ENCODE assay signal across 8 cellular contexts in the genomic region with DNA sequence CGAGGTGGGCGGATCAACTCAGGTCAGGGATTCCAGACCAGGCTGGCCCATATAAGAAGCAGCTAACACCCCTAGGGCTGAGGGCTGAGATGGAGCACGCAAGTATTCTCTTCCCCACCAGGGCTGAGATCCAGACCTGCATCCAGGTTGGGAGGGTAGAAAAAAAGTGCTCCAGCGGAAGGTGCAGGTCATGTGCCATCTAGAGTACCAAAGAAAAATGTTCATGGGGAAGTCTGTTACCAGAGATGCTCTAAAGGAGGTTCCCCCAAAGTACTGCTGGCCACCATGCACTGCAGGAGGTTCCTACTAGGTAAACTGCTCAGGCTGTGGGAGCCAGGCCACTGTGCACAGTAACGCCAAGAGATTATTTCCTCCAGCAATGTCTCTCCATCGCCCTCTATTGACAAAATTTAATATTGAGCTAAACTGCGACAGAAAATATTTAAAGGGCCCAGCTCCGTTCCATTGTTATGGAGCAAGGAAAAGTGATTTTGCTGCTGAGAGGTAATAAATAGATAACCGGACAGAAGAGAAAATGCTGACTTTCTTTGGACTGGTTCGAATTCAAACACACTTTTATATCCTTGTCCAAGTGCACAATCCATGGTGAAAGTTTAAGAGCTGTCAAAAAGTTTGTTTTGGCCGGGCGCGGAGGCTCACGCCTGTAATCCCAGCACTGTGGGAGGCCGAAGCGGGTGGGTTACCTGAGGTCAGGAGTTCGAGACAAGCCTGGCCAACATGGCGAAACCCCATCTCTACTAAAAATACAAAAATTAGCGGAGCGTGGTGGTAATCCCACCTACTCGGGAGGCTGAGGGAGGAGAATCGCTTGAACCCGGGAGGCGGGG.
DNase-seq lines count a peak whose midpoint lies in the region; ATAC-seq and TF ChIP-seq lines count a peak whose summit lies in the region.

No MANE protein-coding gene starts in this region.

- H4K20me1 ChIP-seq in KMS-11 (ENCODE audit: insufficient read depth), result no peaks in the 10 kb centered on the region
- H4K20me1 ChIP-seq in OCI-LY7 (ENCODE audit: insufficient read depth, low read length), result no peaks in the 10 kb centered on the region

- H3K9me2 ChIP-seq in OCI-LY7 (ENCODE audit: insufficient read depth, low read length), result no peaks in the 10 kb centered on the region

- H3K27ac ChIP-seq in CD8-positive, alpha-beta T cell (ENCODE audit: low read depth, low read length), result peak overlapping the region; percentile 97
- peak overlapping the region; percentile 63 for H3K27ac ChIP-seq in KMS-11
- peak overlapping the region; percentile 71 for H3K27ac ChIP-seq in OCI-LY7 (ENCODE audit: low read depth, low read length, poor library complexity, severe bottlenecking)
- H3K27ac ChIP-seq in naive thymus-derived CD4-positive, alpha-beta T cell (ENCODE audit: low read depth, low read length), result peak overlapping the region; percentile 96
- peak overlapping the region; percentile 77 to 90 for H3K27ac ChIP-seq in thoracic aorta

- H3K79me2 ChIP-seq in KMS-11 (ENCODE audit: insufficient read depth, low read depth) (no peaks in the 10 kb centered on the region), OCI-LY7 (ENCODE audit: insufficient read depth, low read depth, low read length) (no peaks in the 10 kb centered on the region)

- peak overlapping the region; percentile 69 for H3K9ac ChIP-seq in KMS-11

- H3K27me3 Mint-ChIP-seq in CD8-positive, alpha-beta T cell (ENCODE audit: low read depth), result no peaks in the 10 kb centered on the region
- H3K27me3 Mint-ChIP-seq in activated T-cell treated with anti-CD3 and anti-CD28 coated beads, Interleukin-2, amount 50 U/mL, for 4 hours (ENCODE audit: low read depth), result peaks cover 2% of the 10 kb centered on the region
- peaks cover 0 to 17% (median 0%) of the 10 kb centered on the region in 5 donors for H3K27me3 Mint-ChIP-seq in naive thymus-derived CD4-positive, alpha-beta T cell

- peak in 6 of 7 experiments; percentile 21 to 64 (median 42) for DNase-seq in CD8-positive, alpha-beta T cell
- DNase-seq in OCI-LY7 (ENCODE audit: low spot score) (peak; percentile 82), fibroblast of mammary gland (ENCODE audit: low read depth) (peak; percentile 78), thoracic aorta (ENCODE audit: low spot score) (no peak)
- DNase-seq in activated T-cell treated with anti-CD3 and anti-CD28 coated beads, Interleukin-2, amount 50 U/mL, for 4 hours, result peak; percentile 28
- DNase-seq in naive thymus-derived CD4-positive, alpha-beta T cell, result peak; percentile 28 to 82 (median 77)

- peak overlapping the region; percentile 94 for H3K4me3 ChIP-seq in CD8-positive, alpha-beta T cell (ENCODE audit: low read depth, low read length)
- H3K4me3 ChIP-seq in KMS-11 (IDR thresholded peaks at IDR 0.05; ENCODE audit: insufficient read depth, low read depth, low read length), result peak overlapping the region; percentile 32
- peak overlapping the region; percentile 77 for H3K4me3 ChIP-seq in OCI-LY7 (ENCODE audit: low read depth, low read length, poor library complexity, severe bottlenecking)
- H3K4me3 ChIP-seq in fibroblast of mammary gland (ENCODE audit: control insufficient read depth, low read depth, low read length), result peak overlapping the region; percentile 96
- peak overlapping the region; percentile 72 for H3K4me3 ChIP-seq in naive thymus-derived CD4-positive, alpha-beta T cell (ENCODE audit: low read length)
- peak overlapping the region; percentile 98 for H3K4me3 ChIP-seq in thoracic aorta

- H3K4me1 Mint-ChIP-seq in CD8-positive, alpha-beta T cell (ENCODE audit: low read depth), result peaks cover 24% of the 10 kb centered on the region
- peaks cover 17% of the 10 kb centered on the region for H3K4me1 Mint-ChIP-seq in activated T-cell treated with anti-CD3 and anti-CD28 coated beads, Interleukin-2, amount 50 U/mL, for 4 hours (ENCODE audit: low read depth)
- H3K4me1 Mint-ChIP-seq in naive thymus-derived CD4-positive, alpha-beta T cell, result peaks cover 10 to 44% (median 30%) of the 10 kb centered on the region in 7 donors

- H3K36me3 ChIP-seq in CD8-positive, alpha-beta T cell (ENCODE audit: insufficient read depth, low read length), result no peaks in the 10 kb centered on the region
- H3K36me3 ChIP-seq in KMS-11 (ENCODE audit: insufficient read depth) (no peaks in the 10 kb centered on the region), OCI-LY7 (ENCODE audit: insufficient read depth, low read length) (no peaks in the 10 kb centered on the region), thoracic aorta (no peaks in the 10 kb centered on the region)
- H3K36me3 ChIP-seq in naive thymus-derived CD4-positive, alpha-beta T cell (ENCODE audit: control insufficient read depth in 2 of 3, insufficient read depth in 3 of 3, low read length in 3 of 3), result no peaks in the 10 kb centered on the region

- H3K27me3 ChIP-seq in CD8-positive, alpha-beta T cell (ENCODE audit: insufficient read depth, low read length), result no peaks in the 10 kb centered on the region
- H3K27me3 ChIP-seq in KMS-11 (ENCODE audit: insufficient read depth, low read depth) (no peaks in the 10 kb centered on the region), thoracic aorta (replicated peaks; ENCODE audit: insufficient read depth) (no peaks in the 10 kb centered on the region)
- H3K27me3 ChIP-seq in naive thymus-derived CD4-positive, alpha-beta T cell (ENCODE audit: control insufficient read depth in 2 of 2, insufficient read depth in 2 of 2, low read length in 2 of 2), result no peaks in the 10 kb centered on the region

- peak overlapping the region; percentile 92 for H3K4me3 Mint-ChIP-seq in CD8-positive, alpha-beta T cell
- peak overlapping the region; percentile 85 for H3K4me3 Mint-ChIP-seq in activated T-cell treated with anti-CD3 and anti-CD28 coated beads, Interleukin-2, amount 50 U/mL, for 4 hours
- peak overlapping the region; percentile 89 to 99 (median 96) for H3K4me3 Mint-ChIP-seq in naive thymus-derived CD4-positive, alpha-beta T cell

- peaks cover 10% of the 10 kb centered on the region for H3K36me3 Mint-ChIP-seq in CD8-positive, alpha-beta T cell
- H3K36me3 Mint-ChIP-seq in activated T-cell treated with anti-CD3 and anti-CD28 coated beads, Interleukin-2, amount 50 U/mL, for 4 hours (ENCODE audit: insufficient read depth), result no peaks in the 10 kb centered on the region
- peaks cover 0 to 6% (median 0%) of the 10 kb centered on the region in 5 donors for H3K36me3 Mint-ChIP-seq in naive thymus-derived CD4-positive, alpha-beta T cell

- peaks cover 12% of the 10 kb centered on the region for H3K4me1 ChIP-seq in CD8-positive, alpha-beta T cell (ENCODE audit: insufficient read depth, low read length)
- H3K4me1 ChIP-seq in KMS-11 (ENCODE audit: low read depth, poor library complexity, severe bottlenecking) (peaks cover 8% of the 10 kb centered on the region), OCI-LY7 (ENCODE audit: insufficient read depth, low read length, poor library complexity, severe bottlenecking) (peaks cover 11% of the 10 kb centered on the region), thoracic aorta (ENCODE audit: control insufficient read depth in 1 of 2, low read depth in 2 of 2) (peaks cover 4 to 7% of the 10 kb centered on the region in 2 donors)
- peaks cover 6 to 14% of the 10 kb centered on the region in 2 donors for H3K4me1 ChIP-seq in naive thymus-derived CD4-positive, alpha-beta T cell (ENCODE audit: control insufficient read depth in 2 of 2, insufficient read depth in 2 of 2, low read length in 2 of 2)

- no peaks in the 10 kb centered on the region for H3K9me3 ChIP-seq in CD8-positive, alpha-beta T cell (ENCODE audit: low read length)
- no peaks in the 10 kb centered on the region for H3K9me3 ChIP-seq in OCI-LY7 (ENCODE audit: low read length)
- H3K9me3 ChIP-seq in naive thymus-derived CD4-positive, alpha-beta T cell (ENCODE audit: control insufficient read depth in 2 of 3, low read length in 3 of 3), result no peaks in the 10 kb centered on the region
- no peaks in the 10 kb centered on the region for H3K9me3 ChIP-seq in thoracic aorta

- peak; percentile 97 for TF ChIP-seq CTCF in CD8-positive, alpha-beta T cell (IDR thresholded peaks at IDR 0.05)
- TF ChIP-seq CTCF in KMS-11 (conservative IDR thresholded peaks at IDR 0.05; ENCODE audit: low read depth, low read length) (peak; percentile 84), OCI-LY7 (conservative IDR thresholded peaks at IDR 0.05; ENCODE audit: low read length) (peak; percentile 85), fibroblast of mammary gland (conservative IDR thresholded peaks at IDR 0.05; ENCODE audit: control insufficient read depth, insufficient read depth, low read depth, low read length) (peak; percentile 82), thoracic aorta (IDR thresholded peaks at IDR 0.05) (peak; percentile 82)

- ATAC-seq in CD8-positive, alpha-beta T cell, result peak; percentile 45
- ATAC-seq in GM21390 (IDR thresholded peaks at IDR 0.05; ENCODE audit: unreplicated experiment), result peak; percentile 38
- ATAC-seq in activated T-cell treated with anti-CD3 and anti-CD28 coated beads, Interleukin-2, amount 50 U/mL, for 4 hours, result peak; percentile 46 to 50
- peak; percentile 64 for ATAC-seq in naive thymus-derived CD4-positive, alpha-beta T cell
- ATAC-seq in thoracic aorta (ENCODE audit: insufficient number of reproducible peaks, low FRiP score, low read depth), result peak; percentile 78

- peak overlapping the region; percentile 98 for H3K27ac Mint-ChIP-seq in CD8-positive, alpha-beta T cell
- peak overlapping the region; percentile 93 to 100 (median 99) for H3K27ac Mint-ChIP-seq in naive thymus-derived CD4-positive, alpha-beta T cell

- no peaks in the 10 kb centered on the region for H3K9me3 Mint-ChIP-seq in CD8-positive, alpha-beta T cell
- H3K9me3 Mint-ChIP-seq in activated T-cell treated with anti-CD3 and anti-CD28 coated beads, Interleukin-2, amount 50 U/mL, for 4 hours, result no peaks in the 10 kb centered on the region
- peaks cover 0 to 11% (median 0%) of the 10 kb centered on the region in 11 donors for H3K9me3 Mint-ChIP-seq in naive thymus-derived CD4-positive, alpha-beta T cell

- H3K4me2 ChIP-seq in KMS-11, result peak overlapping the region; percentile 49; the same call in 1 of the 2 replicates
- peak overlapping the region; percentile 78 for H3K4me2 ChIP-seq in OCI-LY7 (ENCODE audit: low read length)

- CTCF ChIA-PET in CD8-positive, alpha-beta T cell (lab: Charles Lee), result interaction anchor here (0.5 to 3.4 kb wide), 38 partner anchors 9 to 607 kb away, joined by 3 to 27 read pairs (median 4); a partner anchor contains a TSS
- CTCF ChIA-PET in OCI-LY7 (lab: Charles Lee; ENCODE audit: unreplicated experiment), result interaction anchor here (0.6 to 1.0 kb wide), 6 partner anchors 20 to 593 kb away, joined by 3 to 5 read pairs (median 4); no protein-coding TSS in a partner anchor
- CTCF ChIA-PET in naive thymus-derived CD4-positive, alpha-beta T cell (lab: Charles Lee), result interaction anchor here (0.6 to 2.2 kb wide), 25 partner anchors 9 to 1423 kb away, joined by 3 to 21 read pairs (median 4); a partner anchor contains a TSS

- intact Hi-C loops in CD8-positive, alpha-beta T cell (cut with DNase I, micrococcal nuclease), result loop anchor here (1.0 to 10.0 kb wide), 21 partner anchors 57 to 1727 kb away; a partner anchor contains a TSS
- intact Hi-C loops in OCI-LY7 (cut with micrococcal nuclease; ENCODE audit: unreplicated experiment), result loop anchor here (1.0 to 5.0 kb wide), 6 partner anchors 57 to 440 kb away; a partner anchor contains a TSS
- intact Hi-C loops in naive thymus-derived CD4-positive, alpha-beta T cell (cut with micrococcal nuclease), result loop anchor here (1.0 to 10.0 kb wide), 22 partner anchors 135 to 1789 kb away; a partner anchor contains a TSS

- H2AFZ ChIP-seq in KMS-11 (ENCODE audit: low read depth), result peak overlapping the region; percentile 79
- H2AFZ ChIP-seq in OCI-LY7 (ENCODE audit: low read length), result peak overlapping the region; percentile 90

- POLR2A ChIA-PET in CD8-positive, alpha-beta T cell (lab: Charles Lee), result interaction anchor here (0.7 to 3.2 kb wide), 13 partner anchors 15 to 1478 kb away, joined by 3 to 27 read pairs (median 3); a partner anchor contains a TSS
- POLR2A ChIA-PET in OCI-LY7 (lab: Charles Lee), result interaction anchor here (0.5 to 1.2 kb wide), 10 partner anchors 25 to 605 kb away, joined by 3 to 12 read pairs (median 3); a partner anchor contains a TSS
- POLR2A ChIA-PET in naive thymus-derived CD4-positive, alpha-beta T cell (lab: Charles Lee), result interaction anchor here (0.7 to 3.6 kb wide), 25 partner anchors 14 to 1625 kb away, joined by 3 to 32 read pairs (median 4); a partner anchor contains a TSS

- BruUV-seq in OCI-LY7 (replicated peaks; lab: Mats Ljungman, UMichigan), result no TSS peak

Comparison
In these comparisons a context has a peak if more than half of its experiments do, and no peak if none do; other contexts are left out.
1. H3K4me3 ChIP-seq: peak in every context shown above with its lines; median percentile 98 in thoracic aorta; 96 in fibroblast of mammary gland; 94 in CD8-positive, alpha-beta T cell; 77 in OCI-LY7; 72 in naive thymus-derived CD4-positive, alpha-beta T cell; 32 in KMS-11.